In the genomic region with DNA sequence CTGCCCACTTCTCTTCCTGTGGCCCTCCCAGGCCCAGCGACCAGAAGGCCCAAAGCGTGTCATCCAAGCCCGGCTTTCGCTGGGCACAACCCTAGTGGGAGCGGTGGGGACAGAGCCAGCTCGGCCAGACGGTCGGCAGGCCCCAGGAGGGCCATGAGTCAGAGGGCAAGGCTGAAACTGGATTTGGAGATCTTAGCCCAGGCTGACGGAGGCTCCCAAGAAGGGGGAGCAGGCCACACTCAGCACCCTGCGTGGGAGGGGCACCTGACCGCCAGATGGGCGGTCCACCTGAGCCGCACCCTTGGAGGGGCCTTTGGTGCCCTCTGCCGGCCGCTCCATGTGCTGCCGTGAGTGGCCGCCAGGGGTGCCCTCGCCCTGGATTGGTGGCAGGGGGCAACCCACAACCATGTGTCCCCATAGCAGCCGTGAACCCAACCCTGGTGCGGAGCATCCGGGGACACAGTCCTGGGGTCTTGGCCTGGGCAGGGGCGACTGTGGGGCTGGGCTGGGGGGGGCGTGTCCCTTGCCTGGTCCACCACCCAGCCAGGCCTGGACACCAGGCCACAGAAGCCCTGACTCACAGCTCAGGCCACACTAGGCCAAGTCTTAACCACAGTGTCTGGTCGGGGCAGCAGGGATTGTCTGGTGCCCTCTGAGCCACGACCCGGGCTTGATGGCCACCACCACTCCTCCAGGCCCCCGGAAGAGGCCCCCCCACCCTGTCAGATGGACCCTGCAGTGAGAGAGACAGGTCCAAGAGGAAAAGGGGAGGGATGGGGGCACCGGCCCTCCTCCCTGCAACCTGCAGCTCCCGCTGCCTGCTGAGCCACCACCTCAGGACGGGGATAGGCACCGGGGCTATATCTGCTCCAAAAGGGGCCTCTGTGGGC, we compare ENCODE assay signal across 8 cellular contexts. TPM values are rescaled to one million over a fixed set of nuclear protein-coding genes. Genes with fewer than 3 reads are reported as not detected.
DNase-seq lines count a peak whose midpoint lies in the region; ATAC-seq, FAIRE-seq and TF ChIP-seq lines count a peak whose summit lies in the region.

No MANE protein-coding gene starts in this region.

- H3K36me3 ChIP-seq in BLaER1 (no peaks in the 10 kb centered on the region), HepG2 (replicated peaks in 1 of 2; ENCODE audit: control insufficient read depth in 1 of 2, insufficient read depth in 2 of 2, low read length in 2 of 2) (peaks cover 16 to 28% of the 10 kb centered on the region in 2 experiments)

- POLR2A ChIA-PET in HepG2 (lab: Yijun Ruan, JAX): interaction anchor here (1.0 to 12.6 kb wide), 10 partner anchors 11 to 173 kb away, joined by 3 to 203 read pairs (median 5); partner anchors contain the start of genes DEAF1, EPS8L2, RPLP2 and TALDO1

- peaks cover 34% of the 10 kb centered on the region for H3K27me3 ChIP-seq in BLaER1
- H3K27me3 ChIP-seq in HepG2 (ENCODE audit: control insufficient read depth in 1 of 2, insufficient read depth in 2 of 2, low read length in 2 of 2): peaks cover 0 to 3% of the 10 kb centered on the region in 2 experiments; a peak in 1 of 5 replicates

- H3K27ac ChIP-seq in BLaER1: peak overlapping the region; percentile 44; the same call in 1 of the 2 replicates
- H3K27ac ChIP-seq in HepG2 (ENCODE audit: extremely low read length, insufficient read depth, low read length): peak overlapping the region; percentile 62

- H3K9me3 ChIP-seq in BLaER1: no peaks in the 10 kb centered on the region
- no peaks in the 10 kb centered on the region for H3K9me3 ChIP-seq in HepG2 (ENCODE audit: low read length)

- TF ChIP-seq POLR2A in HepG2 (IDR thresholded peaks at IDR 0.05; ENCODE audit: insufficient read depth in 1 of 2, low read depth in 2 of 2, low read length in 2 of 2): peak; percentile 33 to 45

- H3K9me3 Mint-ChIP-seq in chondrocyte (ENCODE audit: low read depth): no peaks in the 10 kb centered on the region

- H3K4me2 ChIP-seq in BLaER1: peak overlapping the region; percentile 88
- peak overlapping the region; percentile 81 for H3K4me2 ChIP-seq in HepG2 (ENCODE audit: low read depth, low read length)

- intact Hi-C loops in HepG2 (cut with micrococcal nuclease; ENCODE audit: unreplicated experiment): loop anchor here (1.0 to 2.0 kb wide), 3 partner anchors 21 to 35 kb away; partner anchors contain the start of gene EPS8L2

- H4K20me1 ChIP-seq in BLaER1 (no peaks in the 10 kb centered on the region), HepG2 (ENCODE audit: insufficient read depth, low read length) (no peaks in the 10 kb centered on the region; the same call in 1 of the 2 replicates)

- TF ChIP-seq CTCF in GM20000 (IDR thresholded peaks at IDR 0.05; ENCODE audit: extremely low read depth, missing control alignments) (peak; percentile 99), chondrocyte (IDR thresholded peaks at IDR 0.05) (peak; percentile 100), HepG2 (CRISPR knock-in tag; IDR thresholded peaks at IDR 0.05) (peak; percentile 99)

- peak; percentile 80 for ATAC-seq in HepG2
- no peak for ATAC-seq in HG03378 (IDR thresholded peaks at IDR 0.05; ENCODE audit: unreplicated experiment)

- H3K4me1 ChIP-seq in BLaER1 (peaks cover 49% of the 10 kb centered on the region), HepG2 (ENCODE audit: insufficient read depth, low read length) (peaks cover 38% of the 10 kb centered on the region)

- H3K27ac Mint-ChIP-seq in chondrocyte (ENCODE audit: unreplicated experiment): peak overlapping the region; percentile 57

- no TSS peak for BruUV-seq in HepG2 (replicated peaks; lab: Mats Ljungman, UMichigan)

- H3K4me3 ChIP-seq in BLaER1: no peak overlapping the region
- H3K4me3 ChIP-seq in HepG2 (replicated peaks in 1 of 3; ENCODE audit: insufficient read depth in 1 of 3, low read depth in 2 of 3, low read length in 3 of 3): peak overlapping the region; percentile 19 to 70 (median 43); a peak in 3 of 6 replicates

- H3K9ac ChIP-seq in BLaER1 (no peak overlapping the region; the same call in 1 of the 2 replicates), HepG2 (ENCODE audit: insufficient read depth, low read depth, low read length) (peak overlapping the region; percentile 68)

- TF ChIP-seq EP300 in HepG2 (IDR thresholded peaks at IDR 0.05; ENCODE audit: low read depth in 2 of 2, low read length in 2 of 2) (no peak), HepG2 (CRISPR knock-in tag; IDR thresholded peaks at IDR 0.05; ENCODE audit: borderline replicate concordance) (no peak)

- no peaks in the 10 kb centered on the region for H3K79me2 ChIP-seq in HepG2 (ENCODE audit: insufficient read depth, low read length)

- H3K4me3 Mint-ChIP-seq in chondrocyte (ENCODE audit: unreplicated experiment): no peak overlapping the region

- FAIRE-seq in HepG2 (lab: Jason Lieb, UNC): peak; percentile 37

- peaks cover 9% of the 10 kb centered on the region for H3K4me1 Mint-ChIP-seq in chondrocyte (ENCODE audit: low read depth)

- WGBS in HepG2 (ENCODE audit: low lambda C conversion rate): no CpG with 5 or more reads among the region's 31 CpGs

- H2AFZ ChIP-seq in HepG2 (ENCODE audit: low read length): no peak overlapping the region

- H3K36me3 Mint-ChIP-seq in chondrocyte (ENCODE audit: low read depth): peaks cover 3% of the 10 kb centered on the region

- H3K27me3 Mint-ChIP-seq in chondrocyte (ENCODE audit: low read depth): no peaks in the 10 kb centered on the region

- CTCF ChIA-PET in HepG2 (lab: Yijun Ruan, JAX; ENCODE audit: low intra/inter-chr PET ratio, low total read pairs): interaction anchor here (0.8 to 2.3 kb wide), 7 partner anchors 19 to 173 kb away, joined by 3 to 20 read pairs (median 7); partner anchors contain the start of genes DEAF1, SLC25A22, TALDO1 and TMEM80

- TF ChIP-seq RAD21 in HepG2 (CRISPR knock-in tag; IDR thresholded peaks at IDR 0.05): peak; percentile 95

- in situ Hi-C loops in HepG2 (cut with HindIII; ENCODE audit: extremely low pct_ligation_motif_present, low pct_unique_long_range_greater_than_20kb): loop anchor here (5.0 kb wide), 1 partner anchor 71 kb away; no protein-coding TSS in a partner anchor

- peak; percentile 96 for DNase-seq in GM20000 (ENCODE audit: low spot score)
- peak; percentile 34 for DNase-seq in NCI-H1694 (lab: John Stamatoyannopoulos, UW)
- peak; percentile 87 for DNase-seq in activated CD4-positive, alpha-beta T cell treated with anti-CD3 and anti-CD28 coated beads for 48 hours
- DNase-seq in chondrocyte (ENCODE audit: low spot score): peak; percentile 88
- DNase-seq in HepG2 (ENCODE audit: low spot score): peak; percentile 73
- peak; percentile 71 to 78 for DNase-seq in stimulated activated CD4-positive, alpha-beta T cell treated with anti-CD3 and anti-CD28 coated beads, Interleukin-4, amount 100 ng/mL, for 4 hours

RNA-seq across cellular contexts. Expression of gene TALDO1, which starts 19.2 kb away (rescaled TPM):
- total RNA-seq in chondrocyte (128 to 227 TPM (median 151 TPM) in 3 replicates), HepG2 (2016; rRNA removed; fragmentation: Illumina TruSeq; extraction: Trizol) (240 and 336 TPM in 2 replicates)
- 94.7 and 94.9 TPM in 2 replicates for total RNA-seq in HepG2 (2016; cell fraction: cytosol; rRNA removed; fragmentation: Illumina TruSeq; extraction: Trizol; ENCODE audit: low read depth)
- 233 and 351 TPM in 2 replicates for total RNA-seq in HepG2 (2016; cell fraction: insoluble cytoplasmic fraction; rRNA removed; fragmentation: Illumina TruSeq; extraction: Trizol)
- total RNA-seq in HepG2 (2016; cell fraction: membrane; rRNA removed; fragmentation: Illumina TruSeq; extraction: Trizol): 97.2 and 101 TPM in 2 replicates
- 84.2 and 97.2 TPM in 2 replicates for total RNA-seq in HepG2 (2016; cell fraction: nucleus; rRNA removed; fragmentation: Illumina TruSeq; extraction: Trizol)
- polyA plus RNA-seq in HepG2 (2011; rRNA removed): 88.1 and 107 TPM in 2 replicates
- 93.4 and 124 TPM in 2 replicates for polyA plus RNA-seq in HepG2 (2011; cell fraction: cytosol; rRNA removed)
- 50.1 and 56.3 TPM in 2 replicates for polyA plus RNA-seq in HepG2 (2011; cell fraction: nucleus; rRNA removed)
- polyA plus RNA-seq in HepG2 (2012): 89.8 and 93.0 TPM in 2 replicates
- polyA plus RNA-seq in HepG2 (2016; cell fraction: cytosol; fragmentation: Illumina TruSeq; extraction: Trizol; ENCODE audit: low read depth): 78.6 and 81.5 TPM in 2 replicates
- 291 and 296 TPM in 2 replicates for polyA plus RNA-seq in HepG2 (2016; cell fraction: insoluble cytoplasmic fraction; fragmentation: Illumina TruSeq; extraction: Trizol; ENCODE audit: low read depth)
- 74.1 and 77.8 TPM in 2 replicates for polyA plus RNA-seq in HepG2 (2016; cell fraction: membrane; fragmentation: Illumina TruSeq; extraction: Trizol; ENCODE audit: low read depth)
- 141 and 146 TPM in 2 replicates for polyA plus RNA-seq in HepG2 (2016; cell fraction: nucleus; fragmentation: Illumina TruSeq; extraction: Trizol; ENCODE audit: insufficient read depth, low read depth)
- polyA minus RNA-seq in HepG2 (2011; rRNA and poly(A)+ RNA removed; ENCODE audit: low replicate concordance): 76.8 and 132 TPM in 2 replicates
- 46.9 and 78.3 TPM in 2 replicates for polyA minus RNA-seq in HepG2 (2011; cell fraction: cytosol; rRNA and poly(A)+ RNA removed)
- 15.8 and 16.4 TPM in 2 replicates for polyA minus RNA-seq in HepG2 (2011; cell fraction: nucleus; rRNA and poly(A)+ RNA removed)

RNA-seq across cellular contexts. Expression of gene EPS8L2, which starts 22.1 kb away (rescaled TPM):
- 17.2 to 51.6 TPM (median 45.7 TPM) in 3 replicates for total RNA-seq in chondrocyte
- 55.6 and 89.3 TPM in 2 replicates for total RNA-seq in HepG2 (2016; rRNA removed; fragmentation: Illumina TruSeq; extraction: Trizol)
- total RNA-seq in HepG2 (2016; cell fraction: cytosol; rRNA removed; fragmentation: Illumina TruSeq; extraction: Trizol; ENCODE audit: low read depth): 23.4 and 26.5 TPM in 2 replicates
- 59.5 and 96.0 TPM in 2 replicates for total RNA-seq in HepG2 (2016; cell fraction: insoluble cytoplasmic fraction; rRNA removed; fragmentation: Illumina TruSeq; extraction: Trizol)
- total RNA-seq in HepG2 (2016; cell fraction: membrane; rRNA removed; fragmentation: Illumina TruSeq; extraction: Trizol): 40.7 and 48.2 TPM in 2 replicates
- 113 TPM in 2 replicates for total RNA-seq in HepG2 (2016; cell fraction: nucleus; rRNA removed; fragmentation: Illumina TruSeq; extraction: Trizol)
- 416 and 597 TPM in 2 replicates for polyA plus RNA-seq in HepG2 (2011; rRNA removed)
- polyA plus RNA-seq in HepG2 (2011; cell fraction: cytosol; rRNA removed): 128 and 201 TPM in 2 replicates
- polyA plus RNA-seq in HepG2 (2011; cell fraction: nucleus; rRNA removed): 5,456 and 6,377 TPM in 2 replicates
- 164 and 263 TPM in 2 replicates for polyA plus RNA-seq in HepG2 (2012)
- 26.4 and 28.2 TPM in 2 replicates for polyA plus RNA-seq in HepG2 (2016; cell fraction: cytosol; fragmentation: Illumina TruSeq; extraction: Trizol; ENCODE audit: low read depth)
- 71.6 and 87.9 TPM in 2 replicates for polyA plus RNA-seq in HepG2 (2016; cell fraction: insoluble cytoplasmic fraction; fragmentation: Illumina TruSeq; extraction: Trizol; ENCODE audit: low read depth)
- 43.4 and 44.2 TPM in 2 replicates for polyA plus RNA-seq in HepG2 (2016; cell fraction: membrane; fragmentation: Illumina TruSeq; extraction: Trizol; ENCODE audit: low read depth)
- polyA plus RNA-seq in HepG2 (2016; cell fraction: nucleus; fragmentation: Illumina TruSeq; extraction: Trizol; ENCODE audit: insufficient read depth, low read depth): 595 and 650 TPM in 2 replicates
- polyA minus RNA-seq in HepG2 (2011; rRNA and poly(A)+ RNA removed; ENCODE audit: low replicate concordance): 35.7 and 322 TPM in 2 replicates
- 77.0 and 84.5 TPM in 2 replicates for polyA minus RNA-seq in HepG2 (2011; cell fraction: cytosol; rRNA and poly(A)+ RNA removed)
- 292 and 312 TPM in 2 replicates for polyA minus RNA-seq in HepG2 (2011; cell fraction: nucleus; rRNA and poly(A)+ RNA removed)

RNA-seq across cellular contexts. Expression of gene TMEM80, which starts 32.5 kb away (rescaled TPM):
- total RNA-seq in chondrocyte (16.9 to 31.3 TPM (median 20.3 TPM) in 3 replicates), HepG2 (2016; rRNA removed; fragmentation: Illumina TruSeq; extraction: Trizol) (2.7 and 5.6 TPM in 2 replicates)
- 0.71 and 1.1 TPM in 2 replicates for total RNA-seq in HepG2 (2016; cell fraction: cytosol; rRNA removed; fragmentation: Illumina TruSeq; extraction: Trizol; ENCODE audit: low read depth)
- total RNA-seq in HepG2 (2016; cell fraction: insoluble cytoplasmic fraction; rRNA removed; fragmentation: Illumina TruSeq; extraction: Trizol): 2.5 and 6.4 TPM in 2 replicates
- total RNA-seq in HepG2 (2016; cell fraction: membrane; rRNA removed; fragmentation: Illumina TruSeq; extraction: Trizol): 2.9 and 3.2 TPM in 2 replicates
- 6.8 and 8.5 TPM in 2 replicates for total RNA-seq in HepG2 (2016; cell fraction: nucleus; rRNA removed; fragmentation: Illumina TruSeq; extraction: Trizol)
- polyA plus RNA-seq in HepG2 (2011; rRNA removed): 17.1 and 20.9 TPM in 2 replicates
- 13.5 and 14.1 TPM in 2 replicates for polyA plus RNA-seq in HepG2 (2011; cell fraction: cytosol; rRNA removed)
- polyA plus RNA-seq in HepG2 (2011; cell fraction: nucleus; rRNA removed): 42.7 and 42.8 TPM in 2 replicates
- polyA plus RNA-seq in HepG2 (2012): 20.6 and 20.8 TPM in 2 replicates
- polyA plus RNA-seq in HepG2 (2016; cell fraction: cytosol; fragmentation: Illumina TruSeq; extraction: Trizol; ENCODE audit: low read depth): 1.3 and 1.4 TPM in 2 replicates
- polyA plus RNA-seq in HepG2 (2016; cell fraction: insoluble cytoplasmic fraction; fragmentation: Illumina TruSeq; extraction: Trizol; ENCODE audit: low read depth): 3.6 and 3.8 TPM in 2 replicates
- 2.4 and 2.9 TPM in 2 replicates for polyA plus RNA-seq in HepG2 (2016; cell fraction: membrane; fragmentation: Illumina TruSeq; extraction: Trizol; ENCODE audit: low read depth)
- 21.0 and 22.8 TPM in 2 replicates for polyA plus RNA-seq in HepG2 (2016; cell fraction: nucleus; fragmentation: Illumina TruSeq; extraction: Trizol; ENCODE audit: insufficient read depth, low read depth)
- polyA minus RNA-seq in HepG2 (2011; rRNA and poly(A)+ RNA removed; ENCODE audit: low replicate concordance): 5.4 and 7.9 TPM in 2 replicates
- polyA minus RNA-seq in HepG2 (2011; cell fraction: cytosol; rRNA and poly(A)+ RNA removed): 1.9 and 3.8 TPM in 2 replicates
- polyA minus RNA-seq in HepG2 (2011; cell fraction: nucleus; rRNA and poly(A)+ RNA removed): 11.6 and 13.4 TPM in 2 replicates

RNA-seq across cellular contexts. Expression of gene DEAF1, which starts 33.1 kb away (rescaled TPM):
- total RNA-seq in chondrocyte (67.6 to 70.4 TPM (median 67.9 TPM) in 3 replicates), HepG2 (2016; rRNA removed; fragmentation: Illumina TruSeq; extraction: Trizol) (18.2 and 29.6 TPM in 2 replicates)
- 52.0 and 58.7 TPM in 2 replicates for total RNA-seq in HepG2 (2016; cell fraction: cytosol; rRNA removed; fragmentation: Illumina TruSeq; extraction: Trizol; ENCODE audit: low read depth)
- 20.8 and 32.8 TPM in 2 replicates for total RNA-seq in HepG2 (2016; cell fraction: insoluble cytoplasmic fraction; rRNA removed; fragmentation: Illumina TruSeq; extraction: Trizol)
- 63.0 and 70.8 TPM in 2 replicates for total RNA-seq in HepG2 (2016; cell fraction: membrane; rRNA removed; fragmentation: Illumina TruSeq; extraction: Trizol)
- total RNA-seq in HepG2 (2016; cell fraction: nucleus; rRNA removed; fragmentation: Illumina TruSeq; extraction: Trizol): 23.5 and 24.2 TPM in 2 replicates
- polyA plus RNA-seq in HepG2 (2011; rRNA removed): 22.3 and 31.6 TPM in 2 replicates
- polyA plus RNA-seq in HepG2 (2011; cell fraction: cytosol; rRNA removed): 18.7 and 21.9 TPM in 2 replicates
- 48.8 and 50.2 TPM in 2 replicates for polyA plus RNA-seq in HepG2 (2011; cell fraction: nucleus; rRNA removed)
- polyA plus RNA-seq in HepG2 (2012): 24.8 and 28.9 TPM in 2 replicates
- 54.2 and 64.1 TPM in 2 replicates for polyA plus RNA-seq in HepG2 (2016; cell fraction: cytosol; fragmentation: Illumina TruSeq; extraction: Trizol; ENCODE audit: low read depth)
- polyA plus RNA-seq in HepG2 (2016; cell fraction: insoluble cytoplasmic fraction; fragmentation: Illumina TruSeq; extraction: Trizol; ENCODE audit: low read depth): 20.0 and 24.6 TPM in 2 replicates
- 53.8 and 73.1 TPM in 2 replicates for polyA plus RNA-seq in HepG2 (2016; cell fraction: membrane; fragmentation: Illumina TruSeq; extraction: Trizol; ENCODE audit: low read depth)
- 41.0 and 44.0 TPM in 2 replicates for polyA plus RNA-seq in HepG2 (2016; cell fraction: nucleus; fragmentation: Illumina TruSeq; extraction: Trizol; ENCODE audit: insufficient read depth, low read depth)
- 25.5 and 31.1 TPM in 2 replicates for polyA minus RNA-seq in HepG2 (2011; rRNA and poly(A)+ RNA removed; ENCODE audit: low replicate concordance)
- 12.7 and 21.4 TPM in 2 replicates for polyA minus RNA-seq in HepG2 (2011; cell fraction: cytosol; rRNA and poly(A)+ RNA removed)
- polyA minus RNA-seq in HepG2 (2011; cell fraction: nucleus; rRNA and poly(A)+ RNA removed): 27.7 and 32.9 TPM in 2 replicates

RNA-seq across cellular contexts. Expression of gene GATD1, which starts 49.2 kb away (rescaled TPM):
- total RNA-seq in chondrocyte (47.2 to 55.0 TPM (median 52.3 TPM) in 3 replicates), HepG2 (2016; rRNA removed; fragmentation: Illumina TruSeq; extraction: Trizol) (35.8 and 60.5 TPM in 2 replicates)
- total RNA-seq in HepG2 (2016; cell fraction: cytosol; rRNA removed; fragmentation: Illumina TruSeq; extraction: Trizol; ENCODE audit: low read depth): 8.1 and 9.3 TPM in 2 replicates
- total RNA-seq in HepG2 (2016; cell fraction: insoluble cytoplasmic fraction; rRNA removed; fragmentation: Illumina TruSeq; extraction: Trizol): 33.7 and 52.3 TPM in 2 replicates
- total RNA-seq in HepG2 (2016; cell fraction: membrane; rRNA removed; fragmentation: Illumina TruSeq; extraction: Trizol): 20.6 and 22.3 TPM in 2 replicates
- 42.6 and 48.3 TPM in 2 replicates for total RNA-seq in HepG2 (2016; cell fraction: nucleus; rRNA removed; fragmentation: Illumina TruSeq; extraction: Trizol)
- polyA plus RNA-seq in HepG2 (2011; rRNA removed): 31.3 and 40.0 TPM in 2 replicates
- polyA plus RNA-seq in HepG2 (2011; cell fraction: cytosol; rRNA removed): 18.2 and 31.2 TPM in 2 replicates
- 244 and 302 TPM in 2 replicates for polyA plus RNA-seq in HepG2 (2011; cell fraction: nucleus; rRNA removed)
- polyA plus RNA-seq in HepG2 (2012): 22.2 and 27.6 TPM in 2 replicates
- polyA plus RNA-seq in HepG2 (2016; cell fraction: cytosol; fragmentation: Illumina TruSeq; extraction: Trizol; ENCODE audit: low read depth): 7.3 and 8.3 TPM in 2 replicates
- polyA plus RNA-seq in HepG2 (2016; cell fraction: insoluble cytoplasmic fraction; fragmentation: Illumina TruSeq; extraction: Trizol; ENCODE audit: low read depth): 29.8 and 37.5 TPM in 2 replicates
- 10.4 and 13.8 TPM in 2 replicates for polyA plus RNA-seq in HepG2 (2016; cell fraction: membrane; fragmentation: Illumina TruSeq; extraction: Trizol; ENCODE audit: low read depth)
- polyA plus RNA-seq in HepG2 (2016; cell fraction: nucleus; fragmentation: Illumina TruSeq; extraction: Trizol; ENCODE audit: insufficient read depth, low read depth): 92.6 and 114 TPM in 2 replicates
- polyA minus RNA-seq in HepG2 (2011; rRNA and poly(A)+ RNA removed; ENCODE audit: low replicate concordance): 20.9 and 51.8 TPM in 2 replicates
- 15.0 and 21.0 TPM in 2 replicates for polyA minus RNA-seq in HepG2 (2011; cell fraction: cytosol; rRNA and poly(A)+ RNA removed)
- 25.6 and 29.0 TPM in 2 replicates for polyA minus RNA-seq in HepG2 (2011; cell fraction: nucleus; rRNA and poly(A)+ RNA removed)

Comparison
In these comparisons a context has a peak if more than half of its experiments do, and no peak if none do; other contexts are left out.
1. DNase-seq: peak in every context shown above with its lines; median percentile 96 in GM20000; 88 in chondrocyte; 87 in activated CD4-positive, alpha-beta T cell treated with anti-CD3 and anti-CD28 coated beads for 48 hours; 74 in stimulated activated CD4-positive, alpha-beta T cell treated with anti-CD3 and anti-CD28 coated beads, Interleukin-4, amount 100 ng/mL, for 4 hours; 73 in HepG2; 34 in NCI-H1694.